ENCODE assay signal across 6 cellular contexts in the genomic region with DNA sequence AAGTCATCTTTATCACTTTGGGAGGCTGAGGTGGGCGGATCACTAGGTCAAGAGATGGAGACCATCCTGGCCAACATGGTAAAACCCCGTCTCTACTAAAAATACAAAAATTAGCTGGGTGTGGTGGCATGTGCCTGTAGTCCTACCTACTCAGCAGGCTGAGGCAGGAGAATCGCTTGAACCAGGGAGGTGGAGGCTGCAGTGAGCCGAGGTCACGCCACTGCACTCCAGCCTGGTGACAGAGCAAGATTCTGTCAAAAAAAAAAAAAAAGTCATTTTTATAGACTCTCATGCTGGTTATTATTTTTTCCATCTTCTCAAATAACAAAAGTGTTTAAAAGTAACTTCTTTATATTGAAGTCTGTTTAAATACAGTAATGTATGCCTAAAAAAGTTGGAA. TPM values are rescaled to one million over a fixed set of nuclear protein-coding genes. Genes with fewer than 3 reads are reported as not detected.
"Had no signal": no experiment of that assay in that cellular context is flagged by ENCODE, and none has a peak within 500 bp of the region (broad histone marks: within the 10 kb centered on the region; RNA-seq: fewer than 3 reads in every experiment).

No MANE protein-coding gene starts in this region.

RNA-seq across cellular contexts. Expression of a gene that starts 17.1 kb away (rescaled TPM):
- total RNA-seq: activated B cell treated with CpG ODN at 0.5 μM for 24 hours; activated CD4-positive, alpha-beta memory T cell treated with anti-CD3 and anti-CD28 coated beads for 36 hours; activated naive CD4-positive, alpha-beta T cell treated with anti-CD3 and anti-CD28 coated beads for 36 hours; activated naive CD4-positive, alpha-beta T cell treated with anti-CD3 and anti-CD28 coated beads, Interleukin-2, amount 50 U/mL, for 72 hours; activated T-cell treated with anti-CD3 and anti-CD28 coated beads, Interleukin-2, amount 50 U/mL, for 4 hours; activated T-helper 1 cell treated with anti-CD3 and anti-CD28 coated beads, Interleukin-12 subunit alpha, Interleukin-12 subunit beta, Interleukin-2, Interleukin-4 antibody, amounts not matched to agents 30 ng/mL and 10 ng/mL and 1 ng/mL, durations not matched to agents 14 hours and 24 hours and 36 hours had no signal
